Comparison of ENCODE assay signal across 24 cellular contexts in genomic region chr7:38916396-38916795, GRCh38.
"Had no signal": no experiment of that assay in that cellular context is flagged by ENCODE, and none has a peak within 500 bp of the region (broad histone marks: within the 10 kb centered on the region; RNA-seq: fewer than 3 reads in every experiment).

No MANE protein-coding gene starts in this region.

- ATAC-seq: esophagus mucosa, foreskin keratinocyte, gastrocnemius medialis, gastroesophageal sphincter, heart left ventricle, heart right ventricle had no signal

- H3K4me3 Mint-ChIP-seq: dendritic cell treated with granulocyte-macrophage colony-stimulating factor and Interleukin-4, amounts not matched to agents 40 ng/mL and 50 ng/mL, for 4 days; endodermal cell had no signal

- H3K4me3 ChIP-seq: colonic mucosa, coronary artery, dorsolateral prefrontal cortex, esophagus muscularis mucosa, esophagus squamous epithelium, gastrocnemius medialis, gastroesophageal sphincter, heart left ventricle, heart right ventricle had no signal

- H3K27ac Mint-ChIP-seq: dendritic cell treated with granulocyte-macrophage colony-stimulating factor and Interleukin-4, amounts not matched to agents 40 ng/mL and 50 ng/mL, for 4 days; endodermal cell had no signal

- DNase-seq: colonic mucosa; cortex of kidney; dermis blood vessel endothelial cell; dorsolateral prefrontal cortex; effector CD4-positive, alpha-beta T cell; effector CD8-positive, alpha-beta T cell; effector memory CD4-positive, alpha-beta T cell; endodermal cell; erythroblast; esophagus squamous epithelium; foreskin fibroblast; foreskin keratinocyte; foreskin melanocyte; gastrocnemius medialis; glutamatergic neuron; head of caudate nucleus; heart left ventricle; heart right ventricle had no signal

- H3K27ac ChIP-seq: colonic mucosa, coronary artery, dorsolateral prefrontal cortex, epithelial cell of prostate, esophagus muscularis mucosa, esophagus squamous epithelium, foreskin keratinocyte, gastrocnemius medialis, gastroesophageal sphincter, heart left ventricle, heart right ventricle had no signal

- H3K27me3 ChIP-seq: colonic mucosa, dorsolateral prefrontal cortex, esophagus squamous epithelium, foreskin keratinocyte, gastrocnemius medialis, gastroesophageal sphincter, heart left ventricle had no signal

- H3K9me3 Mint-ChIP-seq: dendritic cell treated with granulocyte-macrophage colony-stimulating factor and Interleukin-4, amounts not matched to agents 40 ng/mL and 50 ng/mL, for 4 days; endodermal cell had no signal

- H3K36me3 ChIP-seq: colonic mucosa, esophagus muscularis mucosa, esophagus squamous epithelium, gastrocnemius medialis, gastroesophageal sphincter, heart left ventricle, heart right ventricle had no signal

- H3K4me1 Mint-ChIP-seq: endodermal cell had no signal

- H3K4me1 ChIP-seq: colonic mucosa, esophagus muscularis mucosa, esophagus squamous epithelium, foreskin keratinocyte, gastrocnemius medialis, gastroesophageal sphincter, heart left ventricle, heart right ventricle had no signal

- H3K9me3 ChIP-seq: colonic mucosa, esophagus muscularis mucosa, esophagus squamous epithelium, gastrocnemius medialis, gastroesophageal sphincter, heart left ventricle, heart right ventricle had no signal
